In genomic region chr17:48746916-48747444, GRCh38 we compare ENCODE assay signal across 30 cellular contexts. TPM values are rescaled to one million over a fixed set of nuclear protein-coding genes. Genes with fewer than 3 reads are reported as not detected.
A peak's percentile ranks its signal among the peaks of the same experiment; 100 is the strongest.
DNase-seq lines count a peak whose midpoint lies in the region; ATAC-seq, FAIRE-seq and TF ChIP-seq lines count a peak whose summit lies in the region.
"Had no signal": no experiment of that assay in that cellular context is flagged by ENCODE, and none has a peak within 500 bp of the region (broad histone marks: within the 10 kb centered on the region; RNA-seq: fewer than 3 reads in every experiment).

No MANE protein-coding gene starts in this region.

- POLR2A ChIA-PET in HepG2 (lab: Yijun Ruan, JAX), result no interaction called here
- POLR2A ChIA-PET in WTC11 (lab: Charles Lee), result no interaction called here

- H3K4me2 ChIP-seq in HepG2 (ENCODE audit: low read depth, low read length), result no peak overlapping the region
- no peak overlapping the region for H3K4me2 ChIP-seq in neural progenitor cell

- H3K27me3 Mint-ChIP-seq in WTC11 (ENCODE audit: low read depth) (peaks cover 100% of the 10 kb centered on the region), neural progenitor cell (ENCODE audit: insufficient read depth, low read depth) (peaks cover 92% of the 10 kb centered on the region)

- H3K9ac ChIP-seq in HepG2 (ENCODE audit: insufficient read depth, low read depth, low read length) (no peak overlapping the region), neural progenitor cell (no peak overlapping the region)

- H4K20me1 ChIP-seq in HepG2 (ENCODE audit: insufficient read depth, low read length) (no peaks in the 10 kb centered on the region), neural progenitor cell (ENCODE audit: low read depth) (peaks cover 94% of the 10 kb centered on the region)

- H3K9me3 Mint-ChIP-seq in WTC11 (no peaks in the 10 kb centered on the region), neural progenitor cell (peaks cover 10% of the 10 kb centered on the region)
- H3K9me3 Mint-ChIP-seq: activated B cell treated with CpG ODN at 0.5 μM for 24 hours; activated T-helper 1 cell treated with anti-CD3 and anti-CD28 coated beads, Interleukin-12 subunit alpha, Interleukin-12 subunit beta, Interleukin-2, Interleukin-4 antibody, amounts not matched to agents 30 ng/mL and 10 ng/mL and 1 ng/mL, durations not matched to agents 14 hours and 24 hours and 36 hours had no signal

- H3K27ac Mint-ChIP-seq in WTC11, result no peak overlapping the region
- no peak overlapping the region for H3K27ac Mint-ChIP-seq in neural progenitor cell
- H3K27ac Mint-ChIP-seq: activated B cell treated with CpG ODN at 0.5 μM for 24 hours; activated T-helper 1 cell treated with anti-CD3 and anti-CD28 coated beads, Interleukin-12 subunit alpha, Interleukin-12 subunit beta, Interleukin-2, Interleukin-4 antibody, amounts not matched to agents 30 ng/mL and 10 ng/mL and 1 ng/mL, durations not matched to agents 14 hours and 24 hours and 36 hours; nephron progenitor cell had no signal

- H3K36me3 Mint-ChIP-seq in WTC11 (0 out of 2 replicates have a peak, but pooled peaks cover 4% of the 10 kb centered on the region), neural progenitor cell (no peaks in the 10 kb centered on the region)

- CTCF ChIA-PET in HepG2 (lab: Yijun Ruan, JAX; ENCODE audit: low intra/inter-chr PET ratio, low total read pairs), result no interaction called here
- CTCF ChIA-PET in WTC11 (lab: Charles Lee), result interaction anchor here (0.5 to 1.6 kb wide), 6 partner anchors 23 to 195 kb away, joined by 3 to 5 read pairs (median 4); no protein-coding TSS in a partner anchor

- H3K4me3 ChIP-seq in HepG2 (replicated peaks in 1 of 3; ENCODE audit: insufficient read depth in 1 of 3, low read depth in 2 of 3, low read length in 3 of 3) (no peak overlapping the region), right lobe of liver (no peak overlapping the region), neural progenitor cell (no peak overlapping the region), left ventricle myocardium inferior (no peak overlapping the region)
- H3K4me3 ChIP-seq: sigmoid colon, thoracic aorta had no signal

- no peak; the same call in 2 of the 3 replicates for ATAC-seq in HepG2
- no peak for ATAC-seq in right lobe of liver
- ATAC-seq in WTC11, result no peak
- ATAC-seq: Right ventricle myocardium inferior had no signal

- TF ChIP-seq EP300 in HepG2 (IDR thresholded peaks at IDR 0.05; ENCODE audit: low read depth in 2 of 2, low read length in 2 of 2) (no peak), HepG2 (CRISPR knock-in tag; IDR thresholded peaks at IDR 0.05; ENCODE audit: borderline replicate concordance) (no peak)

- H3K4me1 ChIP-seq in HepG2 (ENCODE audit: insufficient read depth, low read length) (no peaks in the 10 kb centered on the region), right lobe of liver (no peaks in the 10 kb centered on the region), neural progenitor cell (no peaks in the 10 kb centered on the region), left ventricle myocardium inferior (no peaks in the 10 kb centered on the region)

- no peaks in the 10 kb centered on the region for H3F3A ChIP-seq in neural progenitor cell (ENCODE audit: low read depth)

- H3K4me1 Mint-ChIP-seq in WTC11, result peaks cover 34% of the 10 kb centered on the region
- no peaks in the 10 kb centered on the region for H3K4me1 Mint-ChIP-seq in neural progenitor cell

- in situ Hi-C loops in HepG2 (cut with HindIII; ENCODE audit: extremely low pct_ligation_motif_present, low pct_unique_long_range_greater_than_20kb), result no loop called here

- H3K79me2 ChIP-seq in HepG2 (ENCODE audit: insufficient read depth, low read length) (no peaks in the 10 kb centered on the region), neural progenitor cell (ENCODE audit: low read depth) (no peaks in the 10 kb centered on the region)

- no peaks in the 10 kb centered on the region for H3K36me3 ChIP-seq in HepG2 (replicated peaks in 1 of 2; ENCODE audit: control insufficient read depth in 1 of 2, insufficient read depth in 2 of 2, low read length in 2 of 2)
- H3K36me3 ChIP-seq in right lobe of liver, result no peaks in the 10 kb centered on the region
- no peaks in the 10 kb centered on the region for H3K36me3 ChIP-seq in neural progenitor cell
- H3K36me3 ChIP-seq in left ventricle myocardium inferior, result no peaks in the 10 kb centered on the region
- H3K36me3 ChIP-seq: brain microvascular endothelial cell, sigmoid colon, thoracic aorta had no signal

- FAIRE-seq in HepG2 (lab: Jason Lieb, UNC) (no peak), urothelium cell line (lab: Jason Lieb, UNC) (no peak)
- FAIRE-seq: kidney had no signal

- TF ChIP-seq RAD21 in HepG2 (CRISPR knock-in tag; IDR thresholded peaks at IDR 0.05), result no peak

- H3K4me3 Mint-ChIP-seq in WTC11 (peak overlapping the region; percentile 47; the same call in 1 of the 2 replicates), neural progenitor cell (peak overlapping the region; percentile 5)
- H3K4me3 Mint-ChIP-seq: activated B cell treated with CpG ODN at 0.5 μM for 24 hours; activated T-helper 1 cell treated with anti-CD3 and anti-CD28 coated beads, Interleukin-12 subunit alpha, Interleukin-12 subunit beta, Interleukin-2, Interleukin-4 antibody, amounts not matched to agents 30 ng/mL and 10 ng/mL and 1 ng/mL, durations not matched to agents 14 hours and 24 hours and 36 hours; nephron progenitor cell had no signal

- WGBS in HepG2 (ENCODE audit: low lambda C conversion rate), result 5% methylated on average over 21 of the region's 21 CpGs
- WGBS in right lobe of liver (ENCODE audit: insufficient coverage, low coverage, low lambda C conversion rate, missing lambda C conversion rate), result 4% methylated on average over 13 of the region's 21 CpGs

- no peak for DNase-seq in HepG2 (ENCODE audit: low spot score)
- no peak for DNase-seq in right lobe of liver
- DNase-seq in WTC11 (ENCODE audit: low spot score), result no peak
- DNase-seq in neural progenitor cell (ENCODE audit: low spot score), result no peak
- DNase-seq in urothelium cell line (ENCODE audit: low spot score), result no peak
- no peak for DNase-seq in left ventricle myocardium inferior
- DNase-seq in NCI-H526 treated with DMSO at 0.1 percent for 48 hours (lab: John Stamatoyannopoulos, UW), result no peak
- no peak for DNase-seq in activated CD4-positive, CD25-positive, alpha-beta regulatory T cell (lab: John Stamatoyannopoulos, UW)
- DNase-seq: activated B cell treated with CpG ODN at 0.5 μM for 24 hours; activated CD4-positive, alpha-beta T cell treated with anti-CD3 and anti-CD28 coated beads, Interleukin-2, amount 50 U/mL, for 4 hours; activated naive CD4-positive, alpha-beta T cell treated with anti-CD3 and anti-CD28 coated beads, Interleukin-2, amount 50 U/mL, for 16 hours; amniotic stem cell; brain microvascular endothelial cell; DMS153; kidney; NCI-H1436 treated with DMSO at 0.1 percent for 48 hours; NCI-H2107; OCI-M1; sigmoid colon; stimulated activated naive CD4-positive, alpha-beta T cell treated with Interleukin-2 at 50 U/mL for 16 hours; T1000 had no signal

- no TSS peak for BruUV-seq in HepG2 (replicated peaks; lab: Mats Ljungman, UMichigan)

- H2AFZ ChIP-seq in HepG2 (ENCODE audit: low read length), result no peak overlapping the region
- no peak overlapping the region for H2AFZ ChIP-seq in neural progenitor cell (replicated peaks)

- TF ChIP-seq CTCF in HepG2 (CRISPR knock-in tag; IDR thresholded peaks at IDR 0.05) (no peak), right lobe of liver (IDR thresholded peaks at IDR 0.05) (no peak), WTC11 (IDR thresholded peaks at IDR 0.05) (no peak), neural progenitor cell (IDR thresholded peaks at IDR 0.05) (no peak), left ventricle myocardium inferior (IDR thresholded peaks at IDR 0.05; ENCODE audit: borderline replicate concordance) (no peak)

- TF ChIP-seq POLR2A in HepG2 (IDR thresholded peaks at IDR 0.05; ENCODE audit: insufficient read depth in 1 of 2, low read depth in 2 of 2, low read length in 2 of 2) (no peak), right lobe of liver (IDR thresholded peaks at IDR 0.05) (no peak)

- H3K27me3 ChIP-seq in HepG2 (ENCODE audit: control insufficient read depth in 1 of 2, insufficient read depth in 2 of 2, low read length in 2 of 2) (peaks cover 20 to 92% of the 10 kb centered on the region in 2 experiments), right lobe of liver (peaks cover 16 to 58% of the 10 kb centered on the region in 2 donors), neural progenitor cell (peaks cover 100% of the 10 kb centered on the region), left ventricle myocardium inferior (ENCODE audit: low read depth) (peaks cover 99% of the 10 kb centered on the region)

- no peak overlapping the region for H3K27ac ChIP-seq in HepG2 (ENCODE audit: extremely low read length, insufficient read depth, low read length)
- no peak overlapping the region for H3K27ac ChIP-seq in right lobe of liver
- no peak overlapping the region for H3K27ac ChIP-seq in neural progenitor cell
- no peak overlapping the region for H3K27ac ChIP-seq in left ventricle myocardium inferior (replicated peaks)
- H3K27ac ChIP-seq: brain microvascular endothelial cell, sigmoid colon, thoracic aorta had no signal

- H3K9me3 ChIP-seq in HepG2 (ENCODE audit: low read length) (no peaks in the 10 kb centered on the region), right lobe of liver (no peaks in the 10 kb centered on the region), neural progenitor cell (ENCODE audit: low read depth) (no peaks in the 10 kb centered on the region), left ventricle myocardium inferior (replicated peaks) (no peaks in the 10 kb centered on the region)
- H3K9me3 ChIP-seq: sigmoid colon, thoracic aorta had no signal

- intact Hi-C loops in HepG2 (cut with micrococcal nuclease; ENCODE audit: unreplicated experiment), result no loop called here
- intact Hi-C loops in right lobe of liver (cut with DNase I), result no loop called here
- intact Hi-C loops in left ventricle myocardium inferior (cut with micrococcal nuclease), result no loop called here

RNA-seq across cellular contexts. Expression of gene HOXB13, which starts 18.4 kb away (rescaled TPM):
- total RNA-seq in HepG2 (2016; rRNA removed; fragmentation: Illumina TruSeq; extraction: Trizol) (not detected in 2 replicates), right lobe of liver (not detected), WTC11 (2021) (1.6 to 2.8 TPM (median 1.7 TPM) in 3 replicates), neural progenitor cell (ENCODE audit: low replicate concordance) (not detected in 2 replicates), left ventricle myocardium inferior (not detected)
- total RNA-seq in HepG2 (2016; cell fraction: cytosol; rRNA removed; fragmentation: Illumina TruSeq; extraction: Trizol; ENCODE audit: low read depth), result not detected in 2 replicates
- not detected in 2 replicates for total RNA-seq in HepG2 (2016; cell fraction: insoluble cytoplasmic fraction; rRNA removed; fragmentation: Illumina TruSeq; extraction: Trizol)
- not detected in 2 replicates for total RNA-seq in HepG2 (2016; cell fraction: membrane; rRNA removed; fragmentation: Illumina TruSeq; extraction: Trizol)
- total RNA-seq in HepG2 (2016; cell fraction: nucleus; rRNA removed; fragmentation: Illumina TruSeq; extraction: Trizol), result not detected in 2 replicates
- not detected in 2 replicates for polyA plus RNA-seq in HepG2 (2011; rRNA removed)
- polyA plus RNA-seq in HepG2 (2011; cell fraction: cytosol; rRNA removed), result not detected in 2 replicates
- not detected in 2 replicates for polyA plus RNA-seq in HepG2 (2011; cell fraction: nucleus; rRNA removed)
- not detected in 2 replicates for polyA plus RNA-seq in HepG2 (2012)
- not detected in 2 replicates for polyA plus RNA-seq in HepG2 (2016; cell fraction: cytosol; fragmentation: Illumina TruSeq; extraction: Trizol; ENCODE audit: low read depth)
- not detected in 2 replicates for polyA plus RNA-seq in HepG2 (2016; cell fraction: insoluble cytoplasmic fraction; fragmentation: Illumina TruSeq; extraction: Trizol; ENCODE audit: low read depth)
- polyA plus RNA-seq in HepG2 (2016; cell fraction: membrane; fragmentation: Illumina TruSeq; extraction: Trizol; ENCODE audit: low read depth), result not detected in 2 replicates
- polyA plus RNA-seq in HepG2 (2016; cell fraction: nucleus; fragmentation: Illumina TruSeq; extraction: Trizol; ENCODE audit: insufficient read depth, low read depth), result not detected in 2 replicates
- 0.82 TPM in 1 of 2 replicates, not detected in the other for polyA minus RNA-seq in HepG2 (2011; rRNA and poly(A)+ RNA removed; ENCODE audit: low replicate concordance)
- polyA minus RNA-seq in HepG2 (2011; cell fraction: cytosol; rRNA and poly(A)+ RNA removed), result not detected in 2 replicates
- polyA minus RNA-seq in HepG2 (2011; cell fraction: nucleus; rRNA and poly(A)+ RNA removed), result not detected in 2 replicates
- total RNA-seq: activated B cell treated with CpG ODN at 0.5 μM for 24 hours; activated T-helper 1 cell treated with anti-CD3 and anti-CD28 coated beads, Interleukin-12 subunit alpha, Interleukin-12 subunit beta, Interleukin-2, Interleukin-4 antibody, amounts not matched to agents 30 ng/mL and 10 ng/mL and 1 ng/mL, durations not matched to agents 14 hours and 24 hours and 36 hours; cerebellum; glomerular endothelial cell; kidney; Right ventricle myocardium inferior; thoracic aorta had no signal

RNA-seq across cellular contexts. Expression of gene PRAC2, which starts 24.0 kb away (rescaled TPM):
- total RNA-seq in HepG2 (2016; rRNA removed; fragmentation: Illumina TruSeq; extraction: Trizol) (not detected in 2 replicates), right lobe of liver (not detected), WTC11 (2021) (8.0 to 22.3 TPM (median 9.2 TPM) in 3 replicates), neural progenitor cell (ENCODE audit: low replicate concordance) (not detected in 2 replicates), left ventricle myocardium inferior (not detected)
- total RNA-seq in HepG2 (2016; cell fraction: cytosol; rRNA removed; fragmentation: Illumina TruSeq; extraction: Trizol; ENCODE audit: low read depth), result not detected in 2 replicates
- not detected in 2 replicates for total RNA-seq in HepG2 (2016; cell fraction: insoluble cytoplasmic fraction; rRNA removed; fragmentation: Illumina TruSeq; extraction: Trizol)
- total RNA-seq in HepG2 (2016; cell fraction: membrane; rRNA removed; fragmentation: Illumina TruSeq; extraction: Trizol), result not detected in 2 replicates
- total RNA-seq in HepG2 (2016; cell fraction: nucleus; rRNA removed; fragmentation: Illumina TruSeq; extraction: Trizol), result not detected in 2 replicates
- polyA plus RNA-seq in HepG2 (2011; rRNA removed), result not detected in 2 replicates
- not detected in 2 replicates for polyA plus RNA-seq in HepG2 (2011; cell fraction: cytosol; rRNA removed)
- not detected in 2 replicates for polyA plus RNA-seq in HepG2 (2011; cell fraction: nucleus; rRNA removed)
- polyA plus RNA-seq in HepG2 (2012), result not detected in 2 replicates
- not detected in 2 replicates for polyA plus RNA-seq in HepG2 (2016; cell fraction: cytosol; fragmentation: Illumina TruSeq; extraction: Trizol; ENCODE audit: low read depth)
- not detected in 2 replicates for polyA plus RNA-seq in HepG2 (2016; cell fraction: insoluble cytoplasmic fraction; fragmentation: Illumina TruSeq; extraction: Trizol; ENCODE audit: low read depth)
- polyA plus RNA-seq in HepG2 (2016; cell fraction: membrane; fragmentation: Illumina TruSeq; extraction: Trizol; ENCODE audit: low read depth), result not detected in 2 replicates
- polyA plus RNA-seq in HepG2 (2016; cell fraction: nucleus; fragmentation: Illumina TruSeq; extraction: Trizol; ENCODE audit: insufficient read depth, low read depth), result not detected in 2 replicates
- not detected in 2 replicates for polyA minus RNA-seq in HepG2 (2011; rRNA and poly(A)+ RNA removed; ENCODE audit: low replicate concordance)
- polyA minus RNA-seq in HepG2 (2011; cell fraction: cytosol; rRNA and poly(A)+ RNA removed), result not detected in 2 replicates
- polyA minus RNA-seq in HepG2 (2011; cell fraction: nucleus; rRNA and poly(A)+ RNA removed), result not detected in 2 replicates
- total RNA-seq: activated B cell treated with CpG ODN at 0.5 μM for 24 hours; activated T-helper 1 cell treated with anti-CD3 and anti-CD28 coated beads, Interleukin-12 subunit alpha, Interleukin-12 subunit beta, Interleukin-2, Interleukin-4 antibody, amounts not matched to agents 30 ng/mL and 10 ng/mL and 1 ng/mL, durations not matched to agents 14 hours and 24 hours and 36 hours; cerebellum; glomerular endothelial cell; H4; kidney; lower leg skin; mucosa of gallbladder; Right ventricle myocardium inferior; thoracic aorta had no signal

RNA-seq across cellular contexts. Expression of gene PRAC1, which starts 24.7 kb away (rescaled TPM):
- not detected in 2 replicates for total RNA-seq in HepG2 (2016; rRNA removed; fragmentation: Illumina TruSeq; extraction: Trizol)
- total RNA-seq in HepG2 (2016; cell fraction: cytosol; rRNA removed; fragmentation: Illumina TruSeq; extraction: Trizol; ENCODE audit: low read depth), result not detected in 2 replicates
- not detected in 2 replicates for total RNA-seq in HepG2 (2016; cell fraction: insoluble cytoplasmic fraction; rRNA removed; fragmentation: Illumina TruSeq; extraction: Trizol)
- not detected in 2 replicates for total RNA-seq in HepG2 (2016; cell fraction: membrane; rRNA removed; fragmentation: Illumina TruSeq; extraction: Trizol)
- not detected in 2 replicates for total RNA-seq in HepG2 (2016; cell fraction: nucleus; rRNA removed; fragmentation: Illumina TruSeq; extraction: Trizol)
- not detected in 2 replicates for polyA plus RNA-seq in HepG2 (2011; rRNA removed)
- polyA plus RNA-seq in HepG2 (2011; cell fraction: cytosol; rRNA removed), result not detected in 2 replicates
- polyA plus RNA-seq in HepG2 (2011; cell fraction: nucleus; rRNA removed), result not detected in 2 replicates
- not detected in 2 replicates for polyA plus RNA-seq in HepG2 (2012)
- polyA plus RNA-seq in HepG2 (2016; cell fraction: cytosol; fragmentation: Illumina TruSeq; extraction: Trizol; ENCODE audit: low read depth), result not detected in 2 replicates
- polyA plus RNA-seq in HepG2 (2016; cell fraction: insoluble cytoplasmic fraction; fragmentation: Illumina TruSeq; extraction: Trizol; ENCODE audit: low read depth), result not detected in 2 replicates
- not detected in 2 replicates for polyA plus RNA-seq in HepG2 (2016; cell fraction: membrane; fragmentation: Illumina TruSeq; extraction: Trizol; ENCODE audit: low read depth)
- polyA plus RNA-seq in HepG2 (2016; cell fraction: nucleus; fragmentation: Illumina TruSeq; extraction: Trizol; ENCODE audit: insufficient read depth, low read depth), result not detected in 2 replicates
- not detected in 2 replicates for polyA minus RNA-seq in HepG2 (2011; rRNA and poly(A)+ RNA removed; ENCODE audit: low replicate concordance)
- polyA minus RNA-seq in HepG2 (2011; cell fraction: cytosol; rRNA and poly(A)+ RNA removed), result not detected in 2 replicates
- not detected in 2 replicates for polyA minus RNA-seq in HepG2 (2011; cell fraction: nucleus; rRNA and poly(A)+ RNA removed)
- not detected for total RNA-seq in right lobe of liver
- total RNA-seq in WTC11 (2021), result 35.2 to 60.8 TPM (median 37.9 TPM) in 3 replicates
- total RNA-seq in neural progenitor cell (ENCODE audit: low replicate concordance), result not detected in 2 replicates
- total RNA-seq in left ventricle myocardium inferior, result not detected
- total RNA-seq: activated B cell treated with CpG ODN at 0.5 μM for 24 hours; activated T-helper 1 cell treated with anti-CD3 and anti-CD28 coated beads, Interleukin-12 subunit alpha, Interleukin-12 subunit beta, Interleukin-2, Interleukin-4 antibody, amounts not matched to agents 30 ng/mL and 10 ng/mL and 1 ng/mL, durations not matched to agents 14 hours and 24 hours and 36 hours; cerebellum; glomerular endothelial cell; H4; kidney; lower leg skin; mucosa of gallbladder; Right ventricle myocardium inferior; thoracic aorta had no signal

Comparison
In these comparisons a context has a peak if more than half of its experiments do, and no peak if none do; other contexts are left out.
1. RNA of gene PRAC1, which starts 24.7 kb away (total RNA-seq): 35.2 to 60.8 TPM in WTC11; not detected in HepG2, not detected in right lobe of liver, not detected in neural progenitor cell and not detected in left ventricle myocardium inferior (single experiment); every median in the first group is over 10 times any median in the second.